1 cellular context compared by ENCODE assay signal in the genomic region with DNA sequence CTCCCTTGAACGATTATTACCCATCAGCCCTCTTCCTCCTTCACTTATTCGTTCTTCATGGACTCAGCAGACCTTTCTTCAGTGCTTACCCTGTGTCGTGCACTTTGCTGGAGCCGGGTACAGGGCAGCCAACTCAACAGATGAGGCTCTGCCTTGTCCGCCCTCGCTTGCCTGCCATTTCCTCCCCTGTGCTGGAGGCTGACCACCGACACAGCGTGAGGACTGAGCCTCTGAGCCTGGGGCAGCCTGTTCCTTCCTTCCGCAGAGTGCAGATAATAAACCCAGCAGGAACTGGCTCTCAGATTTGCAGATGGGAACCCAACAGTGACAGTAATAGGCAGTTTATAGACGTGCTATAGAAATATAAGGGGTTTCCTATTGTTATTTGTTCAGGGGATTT.
TF ChIP-seq lines count a peak whose summit lies in the region.

No MANE protein-coding gene starts in this region.

TF ChIP-seq in HepG2, 621 proteins besides CTCF, POLR2A, EP300 and RAD21 (continued from another document):
- TF ChIP-seq, protein P1, sequence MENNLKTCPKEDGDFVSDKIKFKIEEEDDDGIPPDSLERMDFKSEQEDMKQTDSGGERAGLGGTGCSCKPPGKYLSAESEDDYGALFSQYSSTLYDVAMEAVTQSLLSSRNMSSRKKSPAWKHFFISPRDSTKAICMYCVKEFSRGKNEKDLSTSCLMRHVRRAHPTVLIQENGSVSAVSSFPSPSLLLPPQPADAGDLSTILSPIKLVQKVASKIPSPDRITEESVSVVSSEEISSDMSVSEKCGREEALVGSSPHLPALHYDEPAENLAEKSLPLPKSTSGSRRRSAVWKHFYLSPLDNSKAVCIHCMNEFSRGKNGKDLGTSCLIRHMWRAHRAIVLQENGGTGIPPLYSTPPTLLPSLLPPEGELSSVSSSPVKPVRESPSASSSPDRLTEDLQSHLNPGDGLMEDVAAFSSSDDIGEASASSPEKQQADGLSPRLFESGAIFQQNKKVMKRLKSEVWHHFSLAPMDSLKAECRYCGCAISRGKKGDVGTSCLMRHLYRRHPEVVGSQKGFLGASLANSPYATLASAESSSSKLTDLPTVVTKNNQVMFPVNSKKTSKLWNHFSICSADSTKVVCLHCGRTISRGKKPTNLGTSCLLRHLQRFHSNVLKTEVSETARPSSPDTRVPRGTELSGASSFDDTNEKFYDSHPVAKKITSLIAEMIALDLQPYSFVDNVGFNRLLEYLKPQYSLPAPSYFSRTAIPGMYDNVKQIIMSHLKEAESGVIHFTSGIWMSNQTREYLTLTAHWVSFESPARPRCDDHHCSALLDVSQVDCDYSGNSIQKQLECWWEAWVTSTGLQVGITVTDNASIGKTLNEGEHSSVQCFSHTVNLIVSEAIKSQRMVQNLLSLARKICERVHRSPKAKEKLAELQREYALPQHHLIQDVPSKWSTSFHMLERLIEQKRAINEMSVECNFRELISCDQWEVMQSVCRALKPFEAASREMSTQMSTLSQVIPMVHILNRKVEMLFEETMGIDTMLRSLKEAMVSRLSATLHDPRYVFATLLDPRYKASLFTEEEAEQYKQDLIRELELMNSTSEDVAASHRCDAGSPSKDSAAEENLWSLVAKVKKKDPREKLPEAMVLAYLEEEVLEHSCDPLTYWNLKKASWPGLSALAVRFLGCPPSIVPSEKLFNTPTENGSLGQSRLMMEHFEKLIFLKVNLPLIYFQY (CRISPR knock-in tag; IDR thresholded peaks at IDR 0.05; ENCODE audit: borderline replicate concordance): no peak
- TF ChIP-seq, protein P2, sequence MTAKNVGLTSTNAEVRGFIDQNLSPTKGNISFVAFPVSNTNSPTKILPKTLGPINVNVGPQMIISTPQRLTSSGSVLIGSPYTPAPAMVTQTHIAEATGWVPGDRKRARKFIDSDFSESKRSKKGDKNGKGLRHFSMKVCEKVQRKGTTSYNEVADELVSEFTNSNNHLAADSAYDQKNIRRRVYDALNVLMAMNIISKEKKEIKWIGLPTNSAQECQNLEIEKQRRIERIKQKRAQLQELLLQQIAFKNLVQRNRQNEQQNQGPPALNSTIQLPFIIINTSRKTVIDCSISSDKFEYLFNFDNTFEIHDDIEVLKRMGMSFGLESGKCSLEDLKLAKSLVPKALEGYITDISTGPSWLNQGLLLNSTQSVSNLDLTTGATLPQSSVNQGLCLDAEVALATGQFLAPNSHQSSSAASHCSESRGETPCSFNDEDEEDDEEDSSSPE (CRISPR knock-in tag; IDR thresholded peaks at IDR 0.05): no peak
- TF ChIP-seq XRCC5 (optimal IDR thresholded peaks at IDR 0.05; ENCODE audit: low read length) (no peak), ZNF430 (CRISPR knock-in tag; IDR thresholded peaks at IDR 0.05) (no peak)
